ENCODE assay signal across 23 cellular contexts in the genomic region with DNA sequence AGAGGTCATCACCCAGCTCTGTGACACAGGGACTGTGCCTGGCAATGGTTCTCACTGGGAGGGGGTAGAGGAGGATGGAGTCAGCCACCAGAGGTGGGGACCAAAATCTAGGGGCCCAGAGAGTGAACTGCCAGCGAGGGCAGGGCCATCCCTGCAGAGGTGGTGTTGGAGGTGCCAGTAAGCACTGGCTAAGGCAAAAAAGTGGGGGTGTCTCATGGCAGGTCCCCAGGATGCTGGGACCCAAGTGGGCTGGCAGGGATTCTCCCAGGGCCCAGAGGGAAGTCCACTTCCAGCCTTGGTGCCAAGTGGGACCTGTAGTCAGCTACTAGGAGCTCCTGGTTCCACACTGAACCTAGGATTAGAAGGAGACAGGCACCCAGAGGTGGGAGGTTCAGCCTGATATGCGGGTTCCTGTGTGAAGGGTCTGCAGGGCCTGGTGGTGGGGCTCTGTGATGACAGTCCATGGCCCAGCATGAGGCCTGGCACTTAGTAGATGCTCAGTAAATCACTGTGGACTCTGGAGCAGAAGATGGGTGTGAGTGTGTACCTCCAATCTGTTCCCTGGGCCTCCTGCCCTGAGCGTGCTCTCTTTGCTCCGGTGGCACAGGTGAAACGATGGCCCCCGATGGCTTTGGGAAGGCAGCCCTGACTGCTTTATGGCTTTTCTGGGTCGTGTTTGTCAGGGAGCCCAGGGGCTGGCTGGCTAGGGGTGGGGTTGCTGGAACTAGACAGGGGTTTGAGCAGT.
"Had no signal": no experiment of that assay in that cellular context is flagged by ENCODE, and none has a peak within 500 bp of the region (broad histone marks: within the 10 kb centered on the region; RNA-seq: fewer than 3 reads in every experiment).

No MANE protein-coding gene starts in this region.

- H3K9me3 Mint-ChIP-seq: endodermal cell; natural killer cell; stimulated activated effector memory CD8-positive, alpha-beta T cell treated with anti-CD3 and anti-CD28 coated beads, Interleukin-12 subunit alpha, Interleukin-12 subunit beta, amount 100 ng/mL, for 72 hours had no signal

- H3K4me1 Mint-ChIP-seq: natural killer cell; stimulated activated effector memory CD8-positive, alpha-beta T cell treated with anti-CD3 and anti-CD28 coated beads, Interleukin-12 subunit alpha, Interleukin-12 subunit beta, amount 100 ng/mL, for 72 hours had no signal

- H3K4me1 ChIP-seq: foreskin keratinocyte, lower lobe of right lung, stomach, transverse colon had no signal

- H3K4me2 ChIP-seq: hepatocyte had no signal

- H3K4me3 ChIP-seq: cardiac muscle cell, esophagus muscularis mucosa, gastroesophageal sphincter, heart left ventricle, hepatocyte, lower lobe of right lung, psoas muscle, sigmoid colon, stomach, thoracic aorta, transverse colon had no signal

- H3K27ac ChIP-seq: cardiac muscle cell, esophagus muscularis mucosa, foreskin keratinocyte, gastroesophageal sphincter, heart left ventricle, hepatocyte, lower lobe of right lung, psoas muscle, sigmoid colon, stomach, thoracic aorta, transverse colon had no signal

- H3K4me3 Mint-ChIP-seq: endodermal cell; natural killer cell; stimulated activated effector memory CD8-positive, alpha-beta T cell treated with anti-CD3 and anti-CD28 coated beads, Interleukin-12 subunit alpha, Interleukin-12 subunit beta, amount 100 ng/mL, for 72 hours had no signal

- DNase-seq: effector CD8-positive, alpha-beta T cell; endodermal cell; foreskin keratinocyte; left colon; left ventricle myocardium superior; natural killer cell; sigmoid colon; stimulated activated CD4-positive, alpha-beta T cell treated with anti-CD3 and anti-CD28 coated beads, Interleukin-2, amount 100 ng/mL, for 24 hours; stimulated activated CD4-positive, alpha-beta T cell treated with anti-CD3 and anti-CD28 coated beads, Interleukin-4, amount 100 ng/mL, for 24 hours; stimulated activated naive CD4-positive, alpha-beta T cell treated with Interleukin-2 at 50 U/mL for 16 hours; stomach; transverse colon had no signal

- H3K36me3 Mint-ChIP-seq: natural killer cell; stimulated activated effector memory CD8-positive, alpha-beta T cell treated with anti-CD3 and anti-CD28 coated beads, Interleukin-12 subunit alpha, Interleukin-12 subunit beta, amount 100 ng/mL, for 72 hours had no signal

- FAIRE-seq: colon, endothelial cell of umbilical vein had no signal

- H3K27me3 ChIP-seq: esophagus muscularis mucosa, gastroesophageal sphincter, heart left ventricle, hepatocyte, sigmoid colon, transverse colon had no signal

- H3K36me3 ChIP-seq: cardiac muscle cell, esophagus muscularis mucosa, gastroesophageal sphincter, heart left ventricle, lower lobe of right lung, sigmoid colon, stomach, thoracic aorta, transverse colon had no signal

- H3K27ac Mint-ChIP-seq: endodermal cell; natural killer cell; stimulated activated effector memory CD8-positive, alpha-beta T cell treated with anti-CD3 and anti-CD28 coated beads, Interleukin-12 subunit alpha, Interleukin-12 subunit beta, amount 100 ng/mL, for 72 hours had no signal

- H3K9me3 ChIP-seq: esophagus muscularis mucosa, gastroesophageal sphincter, heart left ventricle, lower lobe of right lung, psoas muscle, sigmoid colon, stomach, thoracic aorta, transverse colon had no signal
